ENCODE assay signal across 1 cellular context in genomic region chr11:31802990-31803812, GRCh38.
TF ChIP-seq lines count a peak whose summit lies in the region.

No MANE protein-coding gene starts in this region.

TF ChIP-seq in GM23338, 12 proteins besides CTCF, POLR2A, EP300 and RAD21 (continued from another document):
- TF ChIP-seq, protein P1, sequence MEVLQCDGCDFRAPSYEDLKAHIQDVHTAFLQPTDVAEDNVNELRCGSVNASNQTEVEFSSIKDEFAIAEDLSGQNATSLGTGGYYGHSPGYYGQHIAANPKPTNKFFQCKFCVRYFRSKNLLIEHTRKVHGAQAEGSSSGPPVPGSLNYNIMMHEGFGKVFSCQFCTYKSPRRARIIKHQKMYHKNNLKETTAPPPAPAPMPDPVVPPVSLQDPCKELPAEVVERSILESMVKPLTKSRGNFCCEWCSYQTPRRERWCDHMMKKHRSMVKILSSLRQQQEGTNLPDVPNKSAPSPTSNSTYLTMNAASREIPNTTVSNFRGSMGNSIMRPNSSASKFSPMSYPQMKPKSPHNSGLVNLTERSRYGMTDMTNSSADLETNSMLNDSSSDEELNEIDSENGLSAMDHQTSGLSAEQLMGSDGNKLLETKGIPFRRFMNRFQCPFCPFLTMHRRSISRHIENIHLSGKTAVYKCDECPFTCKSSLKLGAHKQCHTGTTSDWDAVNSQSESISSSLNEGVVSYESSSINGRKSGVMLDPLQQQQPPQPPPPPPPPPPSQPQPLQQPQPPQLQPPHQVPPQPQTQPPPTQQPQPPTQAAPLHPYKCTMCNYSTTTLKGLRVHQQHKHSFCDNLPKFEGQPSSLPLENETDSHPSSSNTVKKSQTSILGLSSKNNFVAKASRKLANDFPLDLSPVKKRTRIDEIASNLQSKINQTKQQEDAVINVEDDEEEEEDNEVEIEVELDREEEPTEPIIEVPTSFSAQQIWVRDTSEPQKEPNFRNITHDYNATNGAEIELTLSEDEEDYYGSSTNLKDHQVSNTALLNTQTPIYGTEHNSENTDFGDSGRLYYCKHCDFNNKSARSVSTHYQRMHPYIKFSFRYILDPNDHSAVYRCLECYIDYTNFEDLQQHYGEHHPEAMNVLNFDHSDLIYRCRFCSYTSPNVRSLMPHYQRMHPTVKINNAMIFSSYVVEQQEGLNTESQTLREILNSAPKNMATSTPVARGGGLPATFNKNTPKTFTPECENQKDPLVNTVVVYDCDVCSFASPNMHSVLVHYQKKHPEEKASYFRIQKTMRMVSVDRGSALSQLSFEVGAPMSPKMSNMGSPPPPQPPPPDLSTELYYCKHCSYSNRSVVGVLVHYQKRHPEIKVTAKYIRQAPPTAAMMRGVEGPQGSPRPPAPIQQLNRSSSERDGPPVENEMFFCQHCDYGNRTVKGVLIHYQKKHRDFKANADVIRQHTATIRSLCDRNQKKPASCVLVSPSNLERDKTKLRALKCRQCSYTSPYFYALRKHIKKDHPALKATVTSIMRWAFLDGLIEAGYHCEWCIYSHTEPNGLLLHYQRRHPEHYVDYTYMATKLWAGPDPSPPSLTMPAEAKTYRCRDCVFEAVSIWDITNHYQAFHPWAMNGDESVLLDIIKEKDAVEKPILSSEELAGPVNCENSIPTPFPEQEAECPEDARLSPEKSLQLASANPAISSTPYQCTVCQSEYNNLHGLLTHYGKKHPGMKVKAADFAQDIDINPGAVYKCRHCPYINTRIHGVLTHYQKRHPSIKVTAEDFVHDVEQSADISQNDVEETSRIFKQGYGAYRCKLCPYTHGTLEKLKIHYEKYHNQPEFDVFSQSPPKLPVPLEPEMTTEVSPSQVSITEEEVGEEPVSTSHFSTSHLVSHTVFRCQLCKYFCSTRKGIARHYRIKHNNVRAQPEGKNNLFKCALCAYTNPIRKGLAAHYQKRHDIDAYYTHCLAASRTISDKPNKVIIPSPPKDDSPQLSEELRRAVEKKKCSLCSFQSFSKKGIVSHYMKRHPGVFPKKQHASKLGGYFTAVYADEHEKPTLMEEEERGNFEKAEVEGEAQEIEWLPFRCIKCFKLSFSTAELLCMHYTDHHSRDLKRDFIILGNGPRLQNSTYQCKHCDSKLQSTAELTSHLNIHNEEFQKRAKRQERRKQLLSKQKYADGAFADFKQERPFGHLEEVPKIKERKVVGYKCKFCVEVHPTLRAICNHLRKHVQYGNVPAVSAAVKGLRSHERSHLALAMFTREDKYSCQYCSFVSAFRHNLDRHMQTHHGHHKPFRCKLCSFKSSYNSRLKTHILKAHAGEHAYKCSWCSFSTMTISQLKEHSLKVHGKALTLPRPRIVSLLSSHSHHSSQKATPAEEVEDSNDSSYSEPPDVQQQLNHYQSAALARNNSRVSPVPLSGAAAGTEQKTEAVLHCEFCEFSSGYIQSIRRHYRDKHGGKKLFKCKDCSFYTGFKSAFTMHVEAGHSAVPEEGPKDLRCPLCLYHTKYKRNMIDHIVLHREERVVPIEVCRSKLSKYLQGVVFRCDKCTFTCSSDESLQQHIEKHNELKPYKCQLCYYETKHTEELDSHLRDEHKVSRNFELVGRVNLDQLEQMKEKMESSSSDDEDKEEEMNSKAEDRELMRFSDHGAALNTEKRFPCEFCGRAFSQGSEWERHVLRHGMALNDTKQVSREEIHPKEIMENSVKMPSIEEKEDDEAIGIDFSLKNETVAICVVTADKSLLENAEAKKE (CRISPR knock-in tag; IDR thresholded peaks at IDR 0.05), result no peak
- no peak for TF ChIP-seq JUNB (IDR thresholded peaks at IDR 0.05; ENCODE audit: unreplicated experiment)
- TF ChIP-seq ZNF331 (CRISPR knock-in tag; IDR thresholded peaks at IDR 0.05; ENCODE audit: low read depth), result no peak
- TF ChIP-seq STAT1 (IDR thresholded peaks at IDR 0.05; ENCODE audit: unreplicated experiment), result no peak
- TF ChIP-seq ETS1 (IDR thresholded peaks at IDR 0.05), result no peak
